33 cellular contexts compared by ENCODE assay signal in the genomic region with DNA sequence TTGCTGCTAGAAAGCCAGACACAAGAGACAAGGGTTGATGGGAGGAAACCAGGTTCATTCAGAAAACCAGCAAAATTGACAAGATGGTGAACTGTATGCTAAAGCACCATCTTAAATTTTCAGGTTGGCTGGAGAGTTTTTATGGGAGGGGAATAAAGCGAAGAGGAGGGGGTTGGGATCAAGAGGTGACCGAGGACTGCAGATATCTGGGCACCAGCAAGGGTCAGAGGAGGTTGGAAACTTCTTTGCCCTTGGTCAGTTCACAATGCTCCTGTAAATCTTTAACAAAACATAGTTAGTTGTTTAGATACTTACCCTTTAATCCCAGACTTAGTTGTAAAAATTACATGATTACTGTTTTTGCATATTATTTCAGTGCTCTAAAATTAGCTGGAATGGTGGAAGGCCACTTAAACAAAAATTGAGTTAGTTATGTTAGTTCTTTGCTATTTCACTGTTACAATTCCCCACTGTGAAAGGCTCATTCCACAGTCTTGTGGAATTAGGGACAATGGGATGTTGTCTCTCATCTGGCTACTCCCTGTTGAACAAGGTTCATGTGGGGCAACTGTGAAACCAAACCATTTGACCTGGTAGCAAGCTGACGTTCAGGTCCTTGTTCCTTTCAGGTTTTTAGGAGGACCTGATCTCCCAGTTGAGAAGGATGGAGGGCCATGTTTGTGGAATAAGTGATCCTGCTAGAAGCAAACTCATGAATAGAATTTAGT. TPM values are rescaled to one million over a fixed set of nuclear protein-coding genes. Genes with fewer than 3 reads are reported as not detected.
"Had no signal": no experiment of that assay in that cellular context is flagged by ENCODE, and none has a peak within 500 bp of the region (broad histone marks: within the 10 kb centered on the region; RNA-seq: fewer than 3 reads in every experiment).

No MANE protein-coding gene starts in this region.

- H3K4me1 Mint-ChIP-seq: activated CD4-positive, alpha-beta T cell treated with anti-CD3 and anti-CD28 coated beads for 36 hours; activated CD4-positive, alpha-beta T cell treated with anti-CD3 and anti-CD28 coated beads, Interleukin-2, amount 10 ng/mL, durations not matched to agents 24 days and 14 days; activated CD8-positive, alpha-beta memory T cell treated with anti-CD3 and anti-CD28 coated beads, Interleukin-2, amount 10 ng/mL, durations not matched to agents 7 days and 5 days; activated naive CD4-positive, alpha-beta T cell treated with anti-CD3 and anti-CD28 coated beads, Interleukin-2, amount 10 ng/mL, durations not matched to agents 7 days and 5 days; activated naive CD8-positive, alpha-beta T cell treated with anti-CD3 and anti-CD28 coated beads, Interleukin-2, amount 10 ng/mL, durations not matched to agents 7 days and 5 days; brain had no signal

- H3K27ac ChIP-seq: ascending aorta, breast epithelium, cardiac muscle cell, colonic mucosa, dorsolateral prefrontal cortex, esophagus squamous epithelium, gastroesophageal sphincter, heart right ventricle had no signal

- H3K36me3 ChIP-seq: ascending aorta, breast epithelium, cardiac muscle cell, colonic mucosa, gastroesophageal sphincter, heart right ventricle had no signal

- H3K4me1 ChIP-seq: ascending aorta, breast epithelium, colonic mucosa, esophagus squamous epithelium, gastroesophageal sphincter, heart right ventricle had no signal

- H3K36me3 Mint-ChIP-seq: activated CD4-positive, alpha-beta memory T cell treated with anti-CD3 and anti-CD28 coated beads for 36 hours; activated CD8-positive, alpha-beta memory T cell treated with anti-CD3 and anti-CD28 coated beads, Interleukin-2, amount 10 ng/mL, durations not matched to agents 7 days and 5 days; activated naive CD4-positive, alpha-beta T cell treated with anti-CD3 and anti-CD28 coated beads, Interleukin-2, amount 10 ng/mL, durations not matched to agents 7 days and 5 days; activated naive CD4-positive, alpha-beta T cell treated with anti-CD3 and anti-CD28 coated beads, Interleukin-2, amount 50 U/mL, for 72 hours; activated naive CD8-positive, alpha-beta T cell treated with anti-CD3 and anti-CD28 coated beads, Interleukin-2, amount 10 ng/mL, durations not matched to agents 7 days and 5 days; brain had no signal

- DNase-seq: activated CD4-positive, alpha-beta memory T cell treated with anti-CD3 and anti-CD28 coated beads for 36 hours; activated CD4-positive, alpha-beta T cell treated with anti-CD3 and anti-CD28 coated beads for 36 hours; activated CD4-positive, alpha-beta T cell treated with anti-CD3 and anti-CD28 coated beads, Interleukin-2, amount 10 ng/mL, durations not matched to agents 24 days and 14 days; activated CD4-positive, CD25-positive, alpha-beta regulatory T cell; activated CD4-positive, CD25-positive, alpha-beta regulatory T cell treated with anti-CD3 and anti-CD28 coated beads, Interleukin-2, amount 50 U/mL, for 72 hours; activated CD8-positive, alpha-beta memory T cell treated with anti-CD3 and anti-CD28 coated beads, Interleukin-2, amount 10 ng/mL, durations not matched to agents 7 days and 5 days; activated CD8-positive, alpha-beta memory T cell treated with anti-CD3 and anti-CD28 coated beads, Interleukin-2, amount 50 U/mL, for 4 hours; activated CD8-positive, alpha-beta T cell treated with anti-CD3 and anti-CD28 coated beads, Interleukin-2, amount 10 ng/mL, durations not matched to agents 7 days and 5 days; activated effector memory CD4-positive, alpha-beta T cell treated with anti-CD3 and anti-CD28 coated beads, Interleukin-2, amount 50 U/mL, for 16 hours; activated naive CD4-positive, alpha-beta T cell; activated naive CD4-positive, alpha-beta T cell treated with anti-CD3 and anti-CD28 coated beads, Interleukin-2, amount 10 ng/mL, durations not matched to agents 7 days and 5 days; activated naive CD8-positive, alpha-beta T cell treated with anti-CD3 and anti-CD28 coated beads, Interleukin-2, amount 10 ng/mL, durations not matched to agents 7 days and 5 days; activated T-cell treated with anti-CD3 and anti-CD28 coated beads, Interleukin-2, amount 50 U/mL, for 1 hour; activated T-cell treated with anti-CD3 and anti-CD28 coated beads, Interleukin-2, amount 50 U/mL, for 48 hours; central memory CD4-positive, alpha-beta T cell; cerebellar nuclear complex; colonic mucosa; dorsolateral prefrontal cortex; effector memory CD8-positive, alpha-beta T cell; erythroblast; esophagus squamous epithelium; foreskin melanocyte; heart right ventricle; T-helper 2 cell had no signal

- H3K27me3 Mint-ChIP-seq: dendritic cell treated with granulocyte-macrophage colony-stimulating factor and Interleukin-4, amounts not matched to agents 40 ng/mL and 50 ng/mL, for 4 days had no signal

- H3K27ac Mint-ChIP-seq: activated CD4-positive, alpha-beta memory T cell treated with anti-CD3 and anti-CD28 coated beads for 36 hours; activated CD4-positive, alpha-beta T cell treated with anti-CD3 and anti-CD28 coated beads for 36 hours; activated CD4-positive, alpha-beta T cell treated with anti-CD3 and anti-CD28 coated beads, Interleukin-2, amount 10 ng/mL, durations not matched to agents 24 days and 14 days; activated CD8-positive, alpha-beta memory T cell treated with anti-CD3 and anti-CD28 coated beads, Interleukin-2, amount 10 ng/mL, durations not matched to agents 7 days and 5 days; activated CD8-positive, alpha-beta T cell treated with anti-CD3 and anti-CD28 coated beads, Interleukin-2, amount 10 ng/mL, durations not matched to agents 7 days and 5 days; activated naive CD4-positive, alpha-beta T cell treated with anti-CD3 and anti-CD28 coated beads, Interleukin-2, amount 10 ng/mL, durations not matched to agents 7 days and 5 days; activated naive CD4-positive, alpha-beta T cell treated with anti-CD3 and anti-CD28 coated beads, Interleukin-2, amount 50 U/mL, for 72 hours; activated naive CD8-positive, alpha-beta T cell treated with anti-CD3 and anti-CD28 coated beads, Interleukin-2, amount 10 ng/mL, durations not matched to agents 7 days and 5 days; activated T-helper 1 cell treated with anti-CD3 and anti-CD28 coated beads, Interleukin-12 subunit alpha, Interleukin-12 subunit beta, Interleukin-2, Interleukin-4 antibody, amounts not matched to agents 30 ng/mL and 10 ng/mL and 1 ng/mL, durations not matched to agents 14 hours and 24 hours and 36 hours; activated T-helper 2 cell treated with anti-CD3 and anti-CD28 coated beads, Interferon-gamma antibody, Interleukin-2, Interleukin-4, amounts not matched to agents 10 μg/mL and 5 μg/mL and 100 μg/mL, durations not matched to agents 14 hours and 24 hours and 36 hours; brain; dendritic cell treated with granulocyte-macrophage colony-stimulating factor and Interleukin-4, amounts not matched to agents 40 ng/mL and 50 ng/mL, for 4 days; effector memory CD8-positive, alpha-beta T cell had no signal

- H3K4me3 ChIP-seq: ascending aorta, breast epithelium, cardiac muscle cell, colonic mucosa, dorsolateral prefrontal cortex, esophagus squamous epithelium, gastroesophageal sphincter, heart right ventricle had no signal

- H3K9me3 Mint-ChIP-seq: activated CD4-positive, alpha-beta memory T cell treated with anti-CD3 and anti-CD28 coated beads for 36 hours; activated CD4-positive, alpha-beta T cell treated with anti-CD3 and anti-CD28 coated beads, Interleukin-2, amount 10 ng/mL, durations not matched to agents 24 days and 14 days; activated naive CD4-positive, alpha-beta T cell treated with anti-CD3 and anti-CD28 coated beads, Interleukin-2, amount 10 ng/mL, durations not matched to agents 7 days and 5 days; activated naive CD4-positive, alpha-beta T cell treated with anti-CD3 and anti-CD28 coated beads, Interleukin-2, amount 50 U/mL, for 72 hours; activated naive CD8-positive, alpha-beta T cell treated with anti-CD3 and anti-CD28 coated beads, Interleukin-2, amount 10 ng/mL, durations not matched to agents 7 days and 5 days; activated T-helper 1 cell treated with anti-CD3 and anti-CD28 coated beads, Interleukin-12 subunit alpha, Interleukin-12 subunit beta, Interleukin-2, Interleukin-4 antibody, amounts not matched to agents 30 ng/mL and 10 ng/mL and 1 ng/mL, durations not matched to agents 14 hours and 24 hours and 36 hours; activated T-helper 2 cell treated with anti-CD3 and anti-CD28 coated beads, Interferon-gamma antibody, Interleukin-2, Interleukin-4, amounts not matched to agents 10 μg/mL and 5 μg/mL and 100 μg/mL, durations not matched to agents 14 hours and 24 hours and 36 hours; dendritic cell treated with granulocyte-macrophage colony-stimulating factor and Interleukin-4, amounts not matched to agents 40 ng/mL and 50 ng/mL, for 4 days; effector memory CD8-positive, alpha-beta T cell had no signal

- H3K27me3 ChIP-seq: ascending aorta, breast epithelium, cardiac muscle cell, colonic mucosa had no signal

- H3K4me3 Mint-ChIP-seq: activated CD4-positive, alpha-beta memory T cell treated with anti-CD3 and anti-CD28 coated beads for 36 hours; activated CD4-positive, alpha-beta T cell treated with anti-CD3 and anti-CD28 coated beads for 36 hours; activated CD4-positive, alpha-beta T cell treated with anti-CD3 and anti-CD28 coated beads, Interleukin-2, amount 10 ng/mL, durations not matched to agents 24 days and 14 days; activated CD8-positive, alpha-beta memory T cell treated with anti-CD3 and anti-CD28 coated beads, Interleukin-2, amount 10 ng/mL, durations not matched to agents 7 days and 5 days; activated CD8-positive, alpha-beta T cell treated with anti-CD3 and anti-CD28 coated beads, Interleukin-2, amount 10 ng/mL, durations not matched to agents 7 days and 5 days; activated naive CD4-positive, alpha-beta T cell treated with anti-CD3 and anti-CD28 coated beads, Interleukin-2, amount 10 ng/mL, durations not matched to agents 7 days and 5 days; activated naive CD8-positive, alpha-beta T cell treated with anti-CD3 and anti-CD28 coated beads, Interleukin-2, amount 10 ng/mL, durations not matched to agents 7 days and 5 days; activated T-helper 1 cell treated with anti-CD3 and anti-CD28 coated beads, Interleukin-12 subunit alpha, Interleukin-12 subunit beta, Interleukin-2, Interleukin-4 antibody, amounts not matched to agents 30 ng/mL and 10 ng/mL and 1 ng/mL, durations not matched to agents 14 hours and 24 hours and 36 hours; brain; dendritic cell treated with granulocyte-macrophage colony-stimulating factor and Interleukin-4, amounts not matched to agents 40 ng/mL and 50 ng/mL, for 4 days; effector memory CD8-positive, alpha-beta T cell had no signal

- ATAC-seq: activated CD4-positive, alpha-beta T cell treated with anti-CD3 and anti-CD28 coated beads for 36 hours; activated CD8-positive, alpha-beta memory T cell treated with anti-CD3 and anti-CD28 coated beads, Interleukin-2, amount 10 ng/mL, durations not matched to agents 7 days and 5 days; activated CD8-positive, alpha-beta T cell treated with anti-CD3 and anti-CD28 coated beads, Interleukin-2, amount 10 ng/mL, durations not matched to agents 7 days and 5 days; activated naive CD4-positive, alpha-beta T cell treated with anti-CD3 and anti-CD28 coated beads, Interleukin-2, amount 50 U/mL, for 72 hours; effector memory CD8-positive, alpha-beta T cell; gastroesophageal sphincter; heart right ventricle had no signal

- H3K9me3 ChIP-seq: ascending aorta, breast epithelium, colonic mucosa, esophagus squamous epithelium, gastroesophageal sphincter had no signal

RNA-seq across cellular contexts. Expression of gene PRRG4, which starts 32.3 kb away (rescaled TPM):
- total RNA-seq: cardiac muscle cell had no signal
- polyA plus RNA-seq: cardiac muscle cell had no signal
